ENCODE assay signal across 9 cellular contexts in genomic region chr1:180631197-180631765, GRCh38. TPM values are rescaled to one million over a fixed set of nuclear protein-coding genes. Genes with fewer than 3 reads are reported as not detected.
DNase-seq lines count a peak whose midpoint lies in the region; ATAC-seq and TF ChIP-seq lines count a peak whose summit lies in the region.
"Had no signal": no experiment of that assay in that cellular context is flagged by ENCODE, and none has a peak within 500 bp of the region (broad histone marks: within the 10 kb centered on the region; RNA-seq: fewer than 3 reads in every experiment).

No MANE protein-coding gene starts in this region.

- DNase-seq in CD14-positive monocyte (ENCODE audit: low spot score), result no peak
- DNase-seq in activated naive CD8-positive, alpha-beta T cell treated with anti-CD3 and anti-CD28 coated beads, Interleukin-2, amount 10 ng/mL, durations not matched to agents 7 days and 5 days, result no peak
- DNase-seq in naive thymus-derived CD4-positive, alpha-beta T cell, result peak in 1 of 9 donors; percentile 7
- DNase-seq in SKM-1 treated with dmso at 0.1 percent for 144 hours (lab: John Stamatoyannopoulos, UW; ENCODE audit: unreplicated experiment), result no peak
- no peak for DNase-seq in EL
- no peak for DNase-seq in DMS79 treated with DMSO at 0.1 percent for 48 hours (lab: John Stamatoyannopoulos, UW)

- H3K9me3 Mint-ChIP-seq in CD14-positive monocyte, result peaks cover 0 to 8% (median 0%) of the 10 kb centered on the region in 7 donors
- no peaks in the 10 kb centered on the region for H3K9me3 Mint-ChIP-seq in activated naive CD8-positive, alpha-beta T cell treated with anti-CD3 and anti-CD28 coated beads, Interleukin-2, amount 10 ng/mL, durations not matched to agents 7 days and 5 days
- peaks cover 0 to 3% (median 0%) of the 10 kb centered on the region in 11 donors for H3K9me3 Mint-ChIP-seq in naive thymus-derived CD4-positive, alpha-beta T cell
- H3K9me3 Mint-ChIP-seq: central memory CD8-positive, alpha-beta T cell had no signal

- H3K27me3 Mint-ChIP-seq in CD14-positive monocyte (ENCODE audit: low read depth in 3 of 3), result peaks cover 0 to 3% (median 1%) of the 10 kb centered on the region in 3 donors
- H3K27me3 Mint-ChIP-seq in activated naive CD8-positive, alpha-beta T cell treated with anti-CD3 and anti-CD28 coated beads, Interleukin-2, amount 10 ng/mL, durations not matched to agents 7 days and 5 days, result peaks cover 5% of the 10 kb centered on the region
- H3K27me3 Mint-ChIP-seq in naive thymus-derived CD4-positive, alpha-beta T cell, result peaks cover 0 to 10% (median 5%) of the 10 kb centered on the region in 5 donors

- no peak for TF ChIP-seq CTCF in CD14-positive monocyte (IDR thresholded peaks at IDR 0.05)

- peaks cover 0 to 5% (median 0%) of the 10 kb centered on the region in 3 experiments for H3K36me3 ChIP-seq in naive thymus-derived CD4-positive, alpha-beta T cell (ENCODE audit: control insufficient read depth in 2 of 3, insufficient read depth in 3 of 3, low read length in 3 of 3)

- H3K4me1 ChIP-seq in naive thymus-derived CD4-positive, alpha-beta T cell (ENCODE audit: control insufficient read depth in 2 of 2, insufficient read depth in 2 of 2, low read length in 2 of 2), result peaks cover 12 to 16% of the 10 kb centered on the region in 2 donors

- H3K9me3 ChIP-seq in naive thymus-derived CD4-positive, alpha-beta T cell (ENCODE audit: control insufficient read depth in 2 of 3, low read length in 3 of 3), result no peaks in the 10 kb centered on the region

- H3K27ac ChIP-seq in naive thymus-derived CD4-positive, alpha-beta T cell (ENCODE audit: low read depth, low read length), result peak overlapping the region; percentile 94

- no peak overlapping the region for H3K4me3 ChIP-seq in naive thymus-derived CD4-positive, alpha-beta T cell (ENCODE audit: low read length)

- H3K27ac Mint-ChIP-seq in CD14-positive monocyte, result peak overlapping the region in 5 of 7 donors; percentile 24 to 90 (median 88)
- peak overlapping the region; percentile 90 for H3K27ac Mint-ChIP-seq in activated naive CD8-positive, alpha-beta T cell treated with anti-CD3 and anti-CD28 coated beads, Interleukin-2, amount 10 ng/mL, durations not matched to agents 7 days and 5 days
- peak overlapping the region in 5 of 9 donors; percentile 91 to 95 (median 93) for H3K27ac Mint-ChIP-seq in naive thymus-derived CD4-positive, alpha-beta T cell

- POLR2A ChIA-PET in activated naive CD8-positive, alpha-beta T cell treated with anti-CD3 and anti-CD28 coated beads, Interleukin-2, amount 10 ng/mL, durations not matched to agents 7 days and 5 days (lab: Charles Lee), result interaction anchor here (0.6 to 1.5 kb wide), 3 partner anchors 45 to 131 kb away, joined by 4 to 6 read pairs (median 5); no protein-coding TSS in a partner anchor
- POLR2A ChIA-PET in naive thymus-derived CD4-positive, alpha-beta T cell (lab: Charles Lee), result interaction anchor here (0.5 to 2.7 kb wide), 5 partner anchors 9 to 352 kb away, joined by 3 to 14 read pairs (median 4); partner anchors contain the start of gene ACBD6

- peaks cover 4% of the 10 kb centered on the region for H3K4me1 Mint-ChIP-seq in CD14-positive monocyte
- H3K4me1 Mint-ChIP-seq in activated naive CD8-positive, alpha-beta T cell treated with anti-CD3 and anti-CD28 coated beads, Interleukin-2, amount 10 ng/mL, durations not matched to agents 7 days and 5 days, result peaks cover 2% of the 10 kb centered on the region
- H3K4me1 Mint-ChIP-seq in naive thymus-derived CD4-positive, alpha-beta T cell, result peaks cover 0 to 15% (median 9%) of the 10 kb centered on the region in 7 donors

- intact Hi-C loops in CD14-positive monocyte (cut with micrococcal nuclease), result loop anchor here in 1 of 2 donors (10.0 kb wide), 1 partner anchor 384 kb away; no protein-coding TSS in a partner anchor
- intact Hi-C loops in naive thymus-derived CD4-positive, alpha-beta T cell (cut with micrococcal nuclease), result loop anchor here (1.0 to 10.0 kb wide), 17 partner anchors 96 to 1906 kb away; partner anchors contain the start of genes QSOX1 (in 2 of the 2), ACBD6 (in 1 of the 2), IER5 (in 1 of the 2) and LHX4 (in 1 of the 2)

- no peaks in the 10 kb centered on the region for H3K27me3 ChIP-seq in naive thymus-derived CD4-positive, alpha-beta T cell (ENCODE audit: control insufficient read depth in 2 of 2, insufficient read depth in 2 of 2, low read length in 2 of 2)

- CTCF ChIA-PET in naive thymus-derived CD4-positive, alpha-beta T cell (lab: Charles Lee), result interaction anchor here (0.7 kb wide), 2 partner anchors 130 to 786 kb away, joined by 4 read pairs; no protein-coding TSS in a partner anchor

- ATAC-seq in GM21786 (IDR thresholded peaks at IDR 0.05; ENCODE audit: unreplicated experiment), result peak; percentile 14
- no peak for ATAC-seq in activated naive CD8-positive, alpha-beta T cell treated with anti-CD3 and anti-CD28 coated beads, Interleukin-2, amount 10 ng/mL, durations not matched to agents 7 days and 5 days (ENCODE audit: low read depth)
- no peak for ATAC-seq in naive thymus-derived CD4-positive, alpha-beta T cell
- no peak for ATAC-seq in HG02763 (IDR thresholded peaks at IDR 0.05; ENCODE audit: unreplicated experiment)

- H3K36me3 Mint-ChIP-seq in CD14-positive monocyte, result no peaks in the 10 kb centered on the region
- H3K36me3 Mint-ChIP-seq in activated naive CD8-positive, alpha-beta T cell treated with anti-CD3 and anti-CD28 coated beads, Interleukin-2, amount 10 ng/mL, durations not matched to agents 7 days and 5 days, result no peaks in the 10 kb centered on the region
- H3K36me3 Mint-ChIP-seq in naive thymus-derived CD4-positive, alpha-beta T cell, result peaks cover 0 to 1% (median 0%) of the 10 kb centered on the region in 5 donors

- H3K4me3 Mint-ChIP-seq in CD14-positive monocyte, result no peak overlapping the region
- H3K4me3 Mint-ChIP-seq in activated naive CD8-positive, alpha-beta T cell treated with anti-CD3 and anti-CD28 coated beads, Interleukin-2, amount 10 ng/mL, durations not matched to agents 7 days and 5 days, result no peak overlapping the region
- H3K4me3 Mint-ChIP-seq in naive thymus-derived CD4-positive, alpha-beta T cell, result no peak overlapping the region
- H3K4me3 Mint-ChIP-seq: central memory CD8-positive, alpha-beta T cell had no signal

RNA-seq across cellular contexts. Expression of gene XPR1, which starts 0.5 kb away (rescaled TPM):
- 10 to 100 TPM in 1 of 2 donors, 1 to 10 TPM in 1; 8.7 to 12.5 TPM for polyA plus RNA-seq in CD14-positive monocyte
- total RNA-seq in activated naive CD8-positive, alpha-beta T cell treated with anti-CD3 and anti-CD28 coated beads, Interleukin-2, amount 10 ng/mL, durations not matched to agents 7 days and 5 days, result 10 to 100 TPM; 16.5 to 17.5 TPM
- 10 to 100 TPM; 12.9 to 19.7 (median 15.4) TPM for total RNA-seq in naive thymus-derived CD4-positive, alpha-beta T cell
- 1 to 10 TPM; 5.4 to 6.5 TPM for polyA plus RNA-seq in naive thymus-derived CD4-positive, alpha-beta T cell
